In the genomic region with DNA sequence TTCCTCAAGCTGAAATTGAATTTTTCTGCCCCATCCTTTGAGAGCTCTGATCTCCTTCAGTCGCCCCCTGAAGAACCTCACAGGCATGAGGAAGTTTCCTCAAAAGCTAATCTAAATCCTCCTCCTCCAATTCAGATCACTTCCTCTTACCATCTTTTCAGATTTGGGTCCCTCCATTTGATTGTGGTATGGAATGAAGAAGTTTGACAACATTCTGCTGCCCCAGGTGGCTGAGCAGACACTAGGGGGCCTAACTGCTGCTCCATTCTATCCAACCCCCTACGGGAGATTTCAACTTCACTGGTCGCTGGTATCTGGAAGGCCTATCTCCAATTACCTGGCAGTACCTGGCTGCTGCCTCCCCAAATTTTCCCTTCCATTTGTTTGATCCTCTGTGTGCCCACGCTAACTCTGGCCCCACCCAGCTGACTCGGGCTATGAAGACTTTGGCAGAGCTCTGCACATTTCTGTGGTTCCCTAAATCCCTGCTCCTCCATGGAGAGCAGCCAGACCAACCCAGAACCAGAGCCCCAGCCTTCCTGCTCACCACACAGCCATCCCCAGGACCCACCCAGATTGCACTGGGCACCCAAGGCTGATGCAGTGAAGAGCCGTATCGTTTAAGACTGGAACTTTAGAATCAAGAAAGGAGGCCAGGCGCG, we compare ENCODE assay signal across 2 cellular contexts.
TF ChIP-seq lines count a peak whose summit lies in the region.

No MANE protein-coding gene starts in this region.

TF ChIP-seq in HCT116, 20 proteins besides CTCF, POLR2A, EP300 and RAD21:
- no peak for TF ChIP-seq CBX3 (IDR thresholded peaks at IDR 0.05; ENCODE audit: low read depth)
- TF ChIP-seq, protein P1, sequence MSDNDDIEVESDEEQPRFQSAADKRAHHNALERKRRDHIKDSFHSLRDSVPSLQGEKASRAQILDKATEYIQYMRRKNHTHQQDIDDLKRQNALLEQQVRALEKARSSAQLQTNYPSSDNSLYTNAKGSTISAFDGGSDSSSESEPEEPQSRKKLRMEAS (IDR thresholded peaks at IDR 0.05): no peak
- TF ChIP-seq ZNF274 (IDR thresholded peaks at IDR 0.05; ENCODE audit: low read depth, low read length): no peak
- TF ChIP-seq SIN3A (IDR thresholded peaks at IDR 0.05; ENCODE audit: low read depth): no peak
- no peak for TF ChIP-seq FOSL1 (IDR thresholded peaks at IDR 0.05; ENCODE audit: low read depth)
- TF ChIP-seq, protein P2, sequence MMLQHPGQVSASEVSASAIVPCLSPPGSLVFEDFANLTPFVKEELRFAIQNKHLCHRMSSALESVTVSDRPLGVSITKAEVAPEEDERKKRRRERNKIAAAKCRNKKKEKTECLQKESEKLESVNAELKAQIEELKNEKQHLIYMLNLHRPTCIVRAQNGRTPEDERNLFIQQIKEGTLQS (IDR thresholded peaks at IDR 0.05): no peak
- TF ChIP-seq, protein P3, sequence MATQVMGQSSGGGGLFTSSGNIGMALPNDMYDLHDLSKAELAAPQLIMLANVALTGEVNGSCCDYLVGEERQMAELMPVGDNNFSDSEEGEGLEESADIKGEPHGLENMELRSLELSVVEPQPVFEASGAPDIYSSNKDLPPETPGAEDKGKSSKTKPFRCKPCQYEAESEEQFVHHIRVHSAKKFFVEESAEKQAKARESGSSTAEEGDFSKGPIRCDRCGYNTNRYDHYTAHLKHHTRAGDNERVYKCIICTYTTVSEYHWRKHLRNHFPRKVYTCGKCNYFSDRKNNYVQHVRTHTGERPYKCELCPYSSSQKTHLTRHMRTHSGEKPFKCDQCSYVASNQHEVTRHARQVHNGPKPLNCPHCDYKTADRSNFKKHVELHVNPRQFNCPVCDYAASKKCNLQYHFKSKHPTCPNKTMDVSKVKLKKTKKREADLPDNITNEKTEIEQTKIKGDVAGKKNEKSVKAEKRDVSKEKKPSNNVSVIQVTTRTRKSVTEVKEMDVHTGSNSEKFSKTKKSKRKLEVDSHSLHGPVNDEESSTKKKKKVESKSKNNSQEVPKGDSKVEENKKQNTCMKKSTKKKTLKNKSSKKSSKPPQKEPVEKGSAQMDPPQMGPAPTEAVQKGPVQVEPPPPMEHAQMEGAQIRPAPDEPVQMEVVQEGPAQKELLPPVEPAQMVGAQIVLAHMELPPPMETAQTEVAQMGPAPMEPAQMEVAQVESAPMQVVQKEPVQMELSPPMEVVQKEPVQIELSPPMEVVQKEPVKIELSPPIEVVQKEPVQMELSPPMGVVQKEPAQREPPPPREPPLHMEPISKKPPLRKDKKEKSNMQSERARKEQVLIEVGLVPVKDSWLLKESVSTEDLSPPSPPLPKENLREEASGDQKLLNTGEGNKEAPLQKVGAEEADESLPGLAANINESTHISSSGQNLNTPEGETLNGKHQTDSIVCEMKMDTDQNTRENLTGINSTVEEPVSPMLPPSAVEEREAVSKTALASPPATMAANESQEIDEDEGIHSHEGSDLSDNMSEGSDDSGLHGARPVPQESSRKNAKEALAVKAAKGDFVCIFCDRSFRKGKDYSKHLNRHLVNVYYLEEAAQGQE (IDR thresholded peaks at IDR 0.05; ENCODE audit: low read depth): no peak
- TF ChIP-seq EZH2phosphoT487 (IDR thresholded peaks at IDR 0.05; ENCODE audit: borderline replicate concordance): no peak
- TF ChIP-seq, protein P4, sequence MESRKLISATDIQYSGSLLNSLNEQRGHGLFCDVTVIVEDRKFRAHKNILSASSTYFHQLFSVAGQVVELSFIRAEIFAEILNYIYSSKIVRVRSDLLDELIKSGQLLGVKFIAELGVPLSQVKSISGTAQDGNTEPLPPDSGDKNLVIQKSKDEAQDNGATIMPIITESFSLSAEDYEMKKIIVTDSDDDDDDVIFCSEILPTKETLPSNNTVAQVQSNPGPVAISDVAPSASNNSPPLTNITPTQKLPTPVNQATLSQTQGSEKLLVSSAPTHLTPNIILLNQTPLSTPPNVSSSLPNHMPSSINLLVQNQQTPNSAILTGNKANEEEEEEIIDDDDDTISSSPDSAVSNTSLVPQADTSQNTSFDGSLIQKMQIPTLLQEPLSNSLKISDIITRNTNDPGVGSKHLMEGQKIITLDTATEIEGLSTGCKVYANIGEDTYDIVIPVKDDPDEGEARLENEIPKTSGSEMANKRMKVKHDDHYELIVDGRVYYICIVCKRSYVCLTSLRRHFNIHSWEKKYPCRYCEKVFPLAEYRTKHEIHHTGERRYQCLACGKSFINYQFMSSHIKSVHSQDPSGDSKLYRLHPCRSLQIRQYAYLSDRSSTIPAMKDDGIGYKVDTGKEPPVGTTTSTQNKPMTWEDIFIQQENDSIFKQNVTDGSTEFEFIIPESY (IDR thresholded peaks at IDR 0.05; ENCODE audit: extremely low read depth, insufficient replicate concordance, low read length): no peak
- TF ChIP-seq JUND (IDR thresholded peaks at IDR 0.05): no peak
- no peak for TF ChIP-seq EZH2 (IDR thresholded peaks at IDR 0.05)
- no peak for TF ChIP-seq TCF7L2 (IDR thresholded peaks at IDR 0.05; ENCODE audit: borderline replicate concordance, extremely low read depth, insufficient read depth, insufficient read length)
- no peak for TF ChIP-seq CEBPB (IDR thresholded peaks at IDR 0.05; ENCODE audit: low read depth)
- no peak for TF ChIP-seq POLR2AphosphoS5 (IDR thresholded peaks at IDR 0.05; ENCODE audit: low read depth, low read length)
- TF ChIP-seq ELF1 (IDR thresholded peaks at IDR 0.05; ENCODE audit: borderline replicate concordance, low read depth): no peak
- TF ChIP-seq SP1 (IDR thresholded peaks at IDR 0.05; ENCODE audit: low read depth): no peak
- TF ChIP-seq YY1 (IDR thresholded peaks at IDR 0.05; ENCODE audit: extremely low read depth, insufficient replicate concordance, low read depth, low read length): no peak
- no peak for TF ChIP-seq EGR1 (IDR thresholded peaks at IDR 0.05; ENCODE audit: low read depth)

TF ChIP-seq in H1, 55 proteins besides CTCF, POLR2A, EP300 and RAD21:
- no peak for TF ChIP-seq RBBP5 (IDR thresholded peaks at IDR 0.05; ENCODE audit: borderline replicate concordance, low read depth, low read length)
- no peak for TF ChIP-seq SIX5 (IDR thresholded peaks at IDR 0.05; ENCODE audit: low read depth, low read length)
- no peak for TF ChIP-seq NRF1 (IDR thresholded peaks at IDR 0.05; ENCODE audit: low read depth, low read length)
- TF ChIP-seq BRCA1 (IDR thresholded peaks at IDR 0.05; ENCODE audit: low read depth, low read length): no peak
- no peak for TF ChIP-seq KDM4A (IDR thresholded peaks at IDR 0.05; ENCODE audit: low read depth, low read length, severe bottlenecking)
- no peak for TF ChIP-seq SAP30 (IDR thresholded peaks at IDR 0.05; ENCODE audit: insufficient read depth, insufficient replicate concordance, low read length)
- TF ChIP-seq SP2 (IDR thresholded peaks at IDR 0.05; ENCODE audit: low read length): no peak
- TF ChIP-seq BCL11A (IDR thresholded peaks at IDR 0.05; ENCODE audit: low read depth in 2 of 2, low read length in 2 of 2): no peak
- TF ChIP-seq RFX5 (IDR thresholded peaks at IDR 0.05; ENCODE audit: borderline replicate concordance, low read depth, low read length): no peak
- TF ChIP-seq RXRA (IDR thresholded peaks at IDR 0.05; ENCODE audit: insufficient read depth, low read depth, low read length): no peak
- TF ChIP-seq TAF7 (optimal IDR thresholded peaks at IDR 0.05; ENCODE audit: borderline replicate concordance, low read depth, low read length): no peak
- no peak for TF ChIP-seq FOSL1 (IDR thresholded peaks at IDR 0.05; ENCODE audit: insufficient read depth, low read depth, low read length)
- no peak for TF ChIP-seq CREB1 (IDR thresholded peaks at IDR 0.05)
- no peak for TF ChIP-seq TCF12 (IDR thresholded peaks at IDR 0.05; ENCODE audit: low read depth, low read length)
- no peak for TF ChIP-seq NANOG (IDR thresholded peaks at IDR 0.05; ENCODE audit: insufficient read depth, low read depth, low read length, poor library complexity, severe bottlenecking)
- TF ChIP-seq, protein P5, sequence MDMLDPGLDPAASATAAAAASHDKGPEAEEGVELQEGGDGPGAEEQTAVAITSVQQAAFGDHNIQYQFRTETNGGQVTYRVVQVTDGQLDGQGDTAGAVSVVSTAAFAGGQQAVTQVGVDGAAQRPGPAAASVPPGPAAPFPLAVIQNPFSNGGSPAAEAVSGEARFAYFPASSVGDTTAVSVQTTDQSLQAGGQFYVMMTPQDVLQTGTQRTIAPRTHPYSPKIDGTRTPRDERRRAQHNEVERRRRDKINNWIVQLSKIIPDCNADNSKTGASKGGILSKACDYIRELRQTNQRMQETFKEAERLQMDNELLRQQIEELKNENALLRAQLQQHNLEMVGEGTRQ (IDR thresholded peaks at IDR 0.05; ENCODE audit: low read length): no peak
